Comparison of ENCODE assay signal across 21 cellular contexts in the genomic region with DNA sequence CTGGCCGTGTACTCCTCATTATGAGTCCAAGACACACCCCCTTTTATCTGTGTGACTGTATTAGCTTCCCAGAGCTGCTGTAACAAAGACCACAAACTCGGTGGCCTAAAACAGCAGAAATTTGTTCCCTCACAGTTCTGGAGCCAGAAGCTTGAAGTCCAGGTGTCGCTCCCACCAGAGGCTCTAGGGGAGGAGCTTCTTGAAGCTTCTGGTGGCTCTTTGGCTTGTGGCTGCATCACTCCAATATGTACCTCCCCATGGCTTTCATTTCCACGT. TPM values are rescaled to one million over a fixed set of nuclear protein-coding genes. Genes with fewer than 3 reads are reported as not detected.
DNase-seq lines count a peak whose midpoint lies in the region; ATAC-seq and TF ChIP-seq lines count a peak whose summit lies in the region.
"Had no signal": no experiment of that assay in that cellular context is flagged by ENCODE, and none has a peak within 500 bp of the region (broad histone marks: within the 10 kb centered on the region; RNA-seq: fewer than 3 reads in every experiment).

No MANE protein-coding gene starts in this region.

- H3K27me3 ChIP-seq in Caco-2 (replicated peaks; ENCODE audit: control insufficient read depth, insufficient read depth, low read length): no peaks in the 10 kb centered on the region
- peaks cover 8% of the 10 kb centered on the region; the same call in 1 of the 2 replicates for H3K27me3 ChIP-seq in H9 (ENCODE audit: insufficient read depth, low read length)
- H3K27me3 ChIP-seq: MG63 had no signal

- H3K4me2 ChIP-seq in H9 (ENCODE audit: insufficient read depth, insufficient read length, low read length): no peak overlapping the region

- H3T11ph ChIP-seq in H9 (ENCODE audit: low read length): no peak overlapping the region

- no peak overlapping the region for H3K4me3 ChIP-seq in Caco-2 (ENCODE audit: low read depth, low read length)
- H3K4me3 ChIP-seq: MG63 had no signal

- no peak overlapping the region for H2BK5ac ChIP-seq in H9 (ENCODE audit: insufficient read length, low read length)

- DNase-seq in T-helper 1 cell (no peak), Caco-2 (no peak), NOMO-1 treated with DMSO at 0.1 percent for 48 hours (lab: John Stamatoyannopoulos, UW; ENCODE audit: unreplicated experiment) (no peak), ureter (ENCODE audit: low spot score) (no peak), H9 (no peak)
- no peak for DNase-seq in effector memory CD8-positive, alpha-beta T cell
- no peak for DNase-seq in stimulated activated effector memory CD8-positive, alpha-beta T cell treated with anti-CD3 and anti-CD28 coated beads, Interleukin-12 subunit alpha, Interleukin-12 subunit beta, amount 100 ng/mL, for 72 hours (ENCODE audit: low spot score in 2 of 2)
- DNase-seq: AML-193, DMS79 treated with DMSO at 0.1 percent for 48 hours, IMR-90, Kasumi-1, MG63, NCI-H1048, NCI-H1436, NCI-H1930, NCI-H226, NCI-H524 had no signal

- peaks cover 8% of the 10 kb centered on the region for H3K27me3 Mint-ChIP-seq in T-helper 1 cell treated with Interleukin-12 subunit alpha and Interleukin-12 subunit beta and Interleukin-4 antibody, amounts not matched to agents 30 μg/mL and 1 μg/mL, for 36 hours (ENCODE audit: low read depth)
- H3K27me3 Mint-ChIP-seq in Caco-2 (ENCODE audit: insufficient read depth, unreplicated experiment) (no peaks in the 10 kb centered on the region), H9 (ENCODE audit: low read depth) (peaks cover 49% of the 10 kb centered on the region)
- no peaks in the 10 kb centered on the region for H3K27me3 Mint-ChIP-seq in effector memory CD8-positive, alpha-beta T cell

- no peak overlapping the region for H3K56ac ChIP-seq in H9 (ENCODE audit: insufficient read length, low read depth, low read length)

- H2AFZ ChIP-seq in H9 (ENCODE audit: low read length): no peak overlapping the region

- H2AK5ac ChIP-seq in H9 (ENCODE audit: insufficient read length, low read length): no peak overlapping the region

- H3K9me3 Mint-ChIP-seq in T-helper 1 cell treated with Interleukin-12 subunit alpha and Interleukin-12 subunit beta and Interleukin-4 antibody, amounts not matched to agents 30 μg/mL and 1 μg/mL, for 36 hours: no peaks in the 10 kb centered on the region
- no peaks in the 10 kb centered on the region for H3K9me3 Mint-ChIP-seq in Caco-2 (ENCODE audit: unreplicated experiment)
- H3K9me3 Mint-ChIP-seq in effector memory CD8-positive, alpha-beta T cell: no peaks in the 10 kb centered on the region
- H3K9me3 Mint-ChIP-seq in stimulated activated effector memory CD8-positive, alpha-beta T cell treated with anti-CD3 and anti-CD28 coated beads, Interleukin-12 subunit alpha, Interleukin-12 subunit beta, amount 100 ng/mL, for 72 hours: no peaks in the 10 kb centered on the region
- H3K9me3 Mint-ChIP-seq in H9: no peaks in the 10 kb centered on the region

- H3K27ac Mint-ChIP-seq in T-helper 1 cell treated with Interleukin-12 subunit alpha and Interleukin-12 subunit beta and Interleukin-4 antibody, amounts not matched to agents 30 μg/mL and 1 μg/mL, for 36 hours: no peak overlapping the region
- H3K27ac Mint-ChIP-seq in Caco-2 (ENCODE audit: unreplicated experiment): peak overlapping the region; percentile 33
- H3K27ac Mint-ChIP-seq in effector memory CD8-positive, alpha-beta T cell: peak overlapping the region in 1 of 2 donors; percentile 87
- peak overlapping the region; percentile 76 for H3K27ac Mint-ChIP-seq in stimulated activated effector memory CD8-positive, alpha-beta T cell treated with anti-CD3 and anti-CD28 coated beads, Interleukin-12 subunit alpha, Interleukin-12 subunit beta, amount 100 ng/mL, for 72 hours
- H3K27ac Mint-ChIP-seq in H9: no peak overlapping the region; a peak in 1 of 7 replicates

- H3K4me1 ChIP-seq in Caco-2 (peaks cover 40% of the 10 kb centered on the region), H9 (ENCODE audit: insufficient read depth, low read length) (no peaks in the 10 kb centered on the region)

- H3K9ac ChIP-seq in H9 (ENCODE audit: extremely low read depth, insufficient read length, low read length): no peak overlapping the region

- peaks cover 3% of the 10 kb centered on the region for H3K4me1 Mint-ChIP-seq in T-helper 1 cell treated with Interleukin-12 subunit alpha and Interleukin-12 subunit beta and Interleukin-4 antibody, amounts not matched to agents 30 μg/mL and 1 μg/mL, for 36 hours (ENCODE audit: low read depth)
- H3K4me1 Mint-ChIP-seq in Caco-2 (ENCODE audit: low read depth, unreplicated experiment) (peaks cover 6% of the 10 kb centered on the region), H9 (peaks cover 14 to 25% of the 10 kb centered on the region in 2 experiments)
- H3K4me1 Mint-ChIP-seq in effector memory CD8-positive, alpha-beta T cell (ENCODE audit: low read depth in 2 of 2): peaks cover 35 to 61% of the 10 kb centered on the region in 2 donors
- H3K4me1 Mint-ChIP-seq in stimulated activated effector memory CD8-positive, alpha-beta T cell treated with anti-CD3 and anti-CD28 coated beads, Interleukin-12 subunit alpha, Interleukin-12 subunit beta, amount 100 ng/mL, for 72 hours: peaks cover 72% of the 10 kb centered on the region

- no CpG with 5 or more reads among the region's 4 CpGs for WGBS in H9 (ENCODE audit: extremely low coverage, insufficient read length, low lambda C conversion rate)

- CTCF ChIA-PET in Caco-2 (lab: Charles Lee): no interaction called here

- peak overlapping the region; percentile 46 for H3K4me3 Mint-ChIP-seq in T-helper 1 cell treated with Interleukin-12 subunit alpha and Interleukin-12 subunit beta and Interleukin-4 antibody, amounts not matched to agents 30 μg/mL and 1 μg/mL, for 36 hours
- peak overlapping the region; percentile 55 for H3K4me3 Mint-ChIP-seq in Caco-2 (ENCODE audit: unreplicated experiment)
- H3K4me3 Mint-ChIP-seq in effector memory CD8-positive, alpha-beta T cell: peak overlapping the region; percentile 16 to 88
- peak overlapping the region; percentile 76 for H3K4me3 Mint-ChIP-seq in stimulated activated effector memory CD8-positive, alpha-beta T cell treated with anti-CD3 and anti-CD28 coated beads, Interleukin-12 subunit alpha, Interleukin-12 subunit beta, amount 100 ng/mL, for 72 hours
- H3K4me3 Mint-ChIP-seq in H9: no peak overlapping the region

- intact Hi-C loops in Caco-2 (cut with micrococcal nuclease; ENCODE audit: unreplicated experiment): no loop called here

- H3K9me3 ChIP-seq in Caco-2 (no peaks in the 10 kb centered on the region), H9 (ENCODE audit: control insufficient read depth, low read depth, low read length) (no peaks in the 10 kb centered on the region)
- H3K9me3 ChIP-seq: MG63 had no signal

- no peak overlapping the region for H4K91ac ChIP-seq in H9 (ENCODE audit: insufficient read length, low read depth, low read length)

- no peak for ATAC-seq in effector memory CD8-positive, alpha-beta T cell (replicated peaks)
- ATAC-seq in stimulated activated effector memory CD8-positive, alpha-beta T cell treated with anti-CD3 and anti-CD28 coated beads, Interleukin-12 subunit alpha, Interleukin-12 subunit beta, amount 100 ng/mL, for 72 hours: no peak

- H3K36me3 Mint-ChIP-seq in T-helper 1 cell treated with Interleukin-12 subunit alpha and Interleukin-12 subunit beta and Interleukin-4 antibody, amounts not matched to agents 30 μg/mL and 1 μg/mL, for 36 hours (ENCODE audit: low read depth): no peaks in the 10 kb centered on the region
- peaks cover 58% of the 10 kb centered on the region for H3K36me3 Mint-ChIP-seq in Caco-2 (ENCODE audit: insufficient read depth, unreplicated experiment)
- peaks cover 50% of the 10 kb centered on the region for H3K36me3 Mint-ChIP-seq in effector memory CD8-positive, alpha-beta T cell (ENCODE audit: insufficient read depth)
- peaks cover 23% of the 10 kb centered on the region for H3K36me3 Mint-ChIP-seq in stimulated activated effector memory CD8-positive, alpha-beta T cell treated with anti-CD3 and anti-CD28 coated beads, Interleukin-12 subunit alpha, Interleukin-12 subunit beta, amount 100 ng/mL, for 72 hours
- peaks cover 0 to 4% (median 3%) of the 10 kb centered on the region in 3 experiments; a peak in 2 of 7 replicates for H3K36me3 Mint-ChIP-seq in H9 (ENCODE audit: insufficient read depth in 1 of 3, low read depth in 3 of 3)

- no TSS peak for BruUV-seq in Caco-2 (replicated peaks; lab: Mats Ljungman, UMichigan)

- no peak overlapping the region for H2BK20ac ChIP-seq in H9 (ENCODE audit: low read depth, low read length, poor library complexity, severe bottlenecking)

- peaks cover 3% of the 10 kb centered on the region for H4K20me1 ChIP-seq in H9 (ENCODE audit: control insufficient read depth, insufficient read depth, insufficient read length)

- no peak overlapping the region for H2BK120ac ChIP-seq in H9 (ENCODE audit: low read depth, low read length, poor library complexity, severe bottlenecking)

- no peak overlapping the region for H4K5ac ChIP-seq in H9 (ENCODE audit: insufficient read length, low read depth, low read length)

- peaks cover 3% of the 10 kb centered on the region for H3K23me2 ChIP-seq in H9 (ENCODE audit: insufficient read length, low read depth, low read length, poor library complexity, severe bottlenecking)

- H2BK12ac ChIP-seq in H9 (ENCODE audit: insufficient read length, low read depth, low read length): no peak overlapping the region

- no peak overlapping the region for H3K14ac ChIP-seq in H9 (ENCODE audit: insufficient read depth, low read length)

- H4K8ac ChIP-seq in H9 (replicated peaks; ENCODE audit: insufficient read length, low read depth, low read length): no peak overlapping the region

- POLR2A ChIA-PET in Caco-2 (lab: Charles Lee): no interaction called here

- TF ChIP-seq CTCF in Caco-2 (IDR thresholded peaks at IDR 0.05; ENCODE audit: insufficient read depth in 1 of 2, low read depth in 1 of 2, low read length in 1 of 2, severe bottlenecking in 1 of 2, unreplicated experiment in 1 of 2) (no peak), H9 (conservative IDR thresholded peaks at IDR 0.05) (no peak)

- no peak overlapping the region for H3K18ac ChIP-seq in H9 (ENCODE audit: insufficient read length, low read depth, low read length)

- H3K27ac ChIP-seq in H9 (ENCODE audit: insufficient read length, low read depth, low read length): no peak overlapping the region
- H3K27ac ChIP-seq: 22Rv1 had no signal

- no peaks in the 10 kb centered on the region for H3K79me1 ChIP-seq in H9 (ENCODE audit: insufficient read depth, low read depth, low read length, poor library complexity, severe bottlenecking)

- no peaks in the 10 kb centered on the region for H3K79me2 ChIP-seq in H9 (ENCODE audit: insufficient read depth, low read length)

- no peak overlapping the region for H2BK15ac ChIP-seq in H9 (ENCODE audit: low read depth, low read length)

- H3K36me3 ChIP-seq in Caco-2 (ENCODE audit: control insufficient read depth, insufficient read depth, low read length): peaks cover 6% of the 10 kb centered on the region; the same call in 1 of the 2 replicates

- no peak overlapping the region for H3K4ac ChIP-seq in H9 (ENCODE audit: low read depth, low read length)

- H3K23ac ChIP-seq in H9 (ENCODE audit: insufficient read length, low read depth, low read length): no peak overlapping the region

RNA-seq across cellular contexts. Expression of a gene that starts 3.0 kb away (rescaled TPM):
- total RNA-seq in Caco-2 (2022) (74.8 and 82.8 TPM in 2 replicates), ureter (27.6 TPM), H9 (2021) (11.8 and 12.6 TPM in 2 replicates)

RNA-seq across cellular contexts. Expression of a gene that starts 47.4 kb away (rescaled TPM):
- total RNA-seq in Caco-2 (2022) (81.5 and 90.5 TPM in 2 replicates), ureter (33.7 TPM), H9 (2021) (29.3 and 35.4 TPM in 2 replicates)
- total RNA-seq: H4, HT1080 had no signal

Comparison
In these comparisons a context has a peak if more than half of its experiments do, and no peak if none do; other contexts are left out.
1. H3K27ac Mint-ChIP-seq: peak in Caco-2 (single experiment) and stimulated activated effector memory CD8-positive, alpha-beta T cell treated with anti-CD3 and anti-CD28 coated beads, Interleukin-12 subunit alpha, Interleukin-12 subunit beta, amount 100 ng/mL, for 72 hours (single experiment); none in T-helper 1 cell treated with Interleukin-12 subunit alpha and Interleukin-12 subunit beta and Interleukin-4 antibody, amounts not matched to agents 30 μg/mL and 1 μg/mL, for 36 hours (single experiment) and H9 (0 of 3).
2. H3K4me3 Mint-ChIP-seq: peak in T-helper 1 cell treated with Interleukin-12 subunit alpha and Interleukin-12 subunit beta and Interleukin-4 antibody, amounts not matched to agents 30 μg/mL and 1 μg/mL, for 36 hours (single experiment), Caco-2 (single experiment), effector memory CD8-positive, alpha-beta T cell (2 of 2) and stimulated activated effector memory CD8-positive, alpha-beta T cell treated with anti-CD3 and anti-CD28 coated beads, Interleukin-12 subunit alpha, Interleukin-12 subunit beta, amount 100 ng/mL, for 72 hours (single experiment); none in H9 (0 of 2).